1 cellular context compared by ENCODE assay signal in genomic region chr16:27625050-27625697, GRCh38.
TF ChIP-seq lines count a peak whose summit lies in the region.

No MANE protein-coding gene starts in this region.

TF ChIP-seq in HepG2, 621 proteins besides CTCF, POLR2A, EP300 and RAD21 (continued from another document and continues in another):
- TF ChIP-seq, protein P1, sequence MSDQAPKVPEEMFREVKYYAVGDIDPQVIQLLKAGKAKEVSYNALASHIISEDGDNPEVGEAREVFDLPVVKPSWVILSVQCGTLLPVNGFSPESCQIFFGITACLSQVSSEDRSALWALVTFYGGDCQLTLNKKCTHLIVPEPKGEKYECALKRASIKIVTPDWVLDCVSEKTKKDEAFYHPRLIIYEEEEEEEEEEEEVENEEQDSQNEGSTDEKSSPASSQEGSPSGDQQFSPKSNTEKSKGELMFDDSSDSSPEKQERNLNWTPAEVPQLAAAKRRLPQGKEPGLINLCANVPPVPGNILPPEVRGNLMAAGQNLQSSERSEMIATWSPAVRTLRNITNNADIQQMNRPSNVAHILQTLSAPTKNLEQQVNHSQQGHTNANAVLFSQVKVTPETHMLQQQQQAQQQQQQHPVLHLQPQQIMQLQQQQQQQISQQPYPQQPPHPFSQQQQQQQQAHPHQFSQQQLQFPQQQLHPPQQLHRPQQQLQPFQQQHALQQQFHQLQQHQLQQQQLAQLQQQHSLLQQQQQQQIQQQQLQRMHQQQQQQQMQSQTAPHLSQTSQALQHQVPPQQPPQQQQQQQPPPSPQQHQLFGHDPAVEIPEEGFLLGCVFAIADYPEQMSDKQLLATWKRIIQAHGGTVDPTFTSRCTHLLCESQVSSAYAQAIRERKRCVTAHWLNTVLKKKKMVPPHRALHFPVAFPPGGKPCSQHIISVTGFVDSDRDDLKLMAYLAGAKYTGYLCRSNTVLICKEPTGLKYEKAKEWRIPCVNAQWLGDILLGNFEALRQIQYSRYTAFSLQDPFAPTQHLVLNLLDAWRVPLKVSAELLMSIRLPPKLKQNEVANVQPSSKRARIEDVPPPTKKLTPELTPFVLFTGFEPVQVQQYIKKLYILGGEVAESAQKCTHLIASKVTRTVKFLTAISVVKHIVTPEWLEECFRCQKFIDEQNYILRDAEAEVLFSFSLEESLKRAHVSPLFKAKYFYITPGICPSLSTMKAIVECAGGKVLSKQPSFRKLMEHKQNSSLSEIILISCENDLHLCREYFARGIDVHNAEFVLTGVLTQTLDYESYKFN (CRISPR knock-in tag; conservative IDR thresholded peaks at IDR 0.05), result peak; percentile 12; the same call in 1 of the 2 replicates
- TF ChIP-seq RARG (CRISPR knock-in tag; IDR thresholded peaks at IDR 0.05; ENCODE audit: low read depth) (no peak), ZBTB21 (CRISPR knock-in tag; IDR thresholded peaks at IDR 0.05) (no peak), SMARCC2 (IDR thresholded peaks at IDR 0.05) (no peak), ZNF652 (CRISPR knock-in tag; IDR thresholded peaks at IDR 0.05; ENCODE audit: borderline replicate concordance, low read depth) (no peak), ZBTB39 (CRISPR knock-in tag; IDR thresholded peaks at IDR 0.05) (no peak), TBL1XR1 (IDR thresholded peaks at IDR 0.05; ENCODE audit: borderline replicate concordance, low read length, partially characterized antibody) (peak; percentile 59), TRAFD1 (CRISPR knock-in tag; IDR thresholded peaks at IDR 0.05; ENCODE audit: borderline replicate concordance) (no peak), ZNF839 (CRISPR knock-in tag; IDR thresholded peaks at IDR 0.05; ENCODE audit: borderline replicate concordance) (no peak), NR3C1 (CRISPR knock-in tag; IDR thresholded peaks at IDR 0.05) (no peak), MAFK (conservative IDR thresholded peaks at IDR 0.05 in 1 of 2, IDR thresholded peaks at IDR 0.05 in 1 of 2; ENCODE audit: low read length in 2 of 2) (no peak), ZNF367 (CRISPR knock-in tag; IDR thresholded peaks at IDR 0.05; ENCODE audit: borderline replicate concordance) (no peak), ZNF556 (CRISPR knock-in tag; IDR thresholded peaks at IDR 0.05; ENCODE audit: borderline replicate concordance) (no peak), KIAA2018 (CRISPR knock-in tag; IDR thresholded peaks at IDR 0.05; ENCODE audit: borderline replicate concordance) (no peak), ZNF558 (CRISPR knock-in tag; IDR thresholded peaks at IDR 0.05; ENCODE audit: borderline replicate concordance) (no peak), RBFOX2 (IDR thresholded peaks at IDR 0.05; ENCODE audit: low read depth, low read length) (no peak), ZFP91 (CRISPR knock-in tag; IDR thresholded peaks at IDR 0.05; ENCODE audit: borderline replicate concordance) (peak; percentile 43; the same call in 1 of the 2 replicates), REL (CRISPR knock-in tag; conservative IDR thresholded peaks at IDR 0.05) (no peak), TEAD2 (CRISPR knock-in tag; IDR thresholded peaks at IDR 0.05) (no peak), THAP9 (CRISPR knock-in tag; IDR thresholded peaks at IDR 0.05; ENCODE audit: borderline replicate concordance) (no peak), SRSF1 (optimal IDR thresholded peaks at IDR 0.05; ENCODE audit: low read depth, low read length) (no peak), SIX4 (CRISPR knock-in tag; IDR thresholded peaks at IDR 0.05) (no peak), SP4 (CRISPR knock-in tag; IDR thresholded peaks at IDR 0.05) (no peak), ZSCAN29 (CRISPR knock-in tag; conservative IDR thresholded peaks at IDR 0.05) (no peak; the same call in 1 of the 2 replicates), TAF15 (IDR thresholded peaks at IDR 0.05; ENCODE audit: low read depth, low read length, poor library complexity, severe bottlenecking) (no peak), HMGXB4 (CRISPR knock-in tag; IDR thresholded peaks at IDR 0.05; ENCODE audit: borderline replicate concordance in 1 of 2, low read depth in 1 of 2) (no peak)
- TF ChIP-seq, protein P2, sequence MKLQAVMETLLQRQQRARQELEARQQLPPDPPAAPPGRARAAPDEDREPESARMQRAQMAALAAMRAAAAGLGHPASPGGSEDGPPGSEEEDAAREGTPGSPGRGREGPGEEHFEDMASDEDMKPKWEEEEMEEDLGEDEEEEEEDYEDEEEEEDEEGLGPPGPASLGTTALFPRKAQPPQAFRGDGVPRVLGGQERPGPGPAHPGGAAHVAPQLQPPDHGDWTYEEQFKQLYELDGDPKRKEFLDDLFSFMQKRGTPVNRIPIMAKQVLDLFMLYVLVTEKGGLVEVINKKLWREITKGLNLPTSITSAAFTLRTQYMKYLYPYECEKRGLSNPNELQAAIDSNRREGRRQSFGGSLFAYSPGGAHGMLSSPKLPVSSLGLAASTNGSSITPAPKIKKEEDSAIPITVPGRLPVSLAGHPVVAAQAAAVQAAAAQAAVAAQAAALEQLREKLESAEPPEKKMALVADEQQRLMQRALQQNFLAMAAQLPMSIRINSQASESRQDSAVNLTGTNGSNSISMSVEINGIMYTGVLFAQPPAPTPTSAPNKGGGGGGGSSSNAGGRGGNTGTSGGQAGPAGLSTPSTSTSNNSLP (IDR thresholded peaks at IDR 0.05; ENCODE audit: low read depth, low read length), result peak; percentile 93
